In genomic region chr3:5331567-5332269, GRCh38 we compare ENCODE assay signal across 24 cellular contexts.
"Had no signal": no experiment of that assay in that cellular context is flagged by ENCODE, and none has a peak within 500 bp of the region (broad histone marks: within the 10 kb centered on the region; RNA-seq: fewer than 3 reads in every experiment).

No MANE protein-coding gene starts in this region.

- FAIRE-seq: endometrium had no signal

- H2AFZ ChIP-seq: parathyroid adenoma had no signal

- H3K27ac ChIP-seq: coronary artery, esophagus squamous epithelium, heart right ventricle, lower lobe of right lung, neutrophil, parathyroid adenoma, prostate gland, right atrium auricular region, sigmoid colon, thyroid gland had no signal

- H3K9me3 ChIP-seq: esophagus squamous epithelium, heart right ventricle, lower lobe of right lung, neutrophil, prostate gland, right atrium auricular region, sigmoid colon, stomach, thyroid gland had no signal

- H3K4me1 ChIP-seq: esophagus squamous epithelium, heart right ventricle, lower lobe of right lung, parathyroid adenoma, prostate gland, right atrium auricular region, sigmoid colon, thyroid gland had no signal

- H3K79me2 ChIP-seq: parathyroid adenoma had no signal

- H3K9ac ChIP-seq: parathyroid adenoma had no signal

- H3K27me3 ChIP-seq: esophagus squamous epithelium, neutrophil, right atrium auricular region, sigmoid colon, stomach, thyroid gland had no signal

- H3K36me3 ChIP-seq: esophagus squamous epithelium, heart right ventricle, lower lobe of right lung, neutrophil, prostate gland, right atrium auricular region, sigmoid colon, stomach, thyroid gland had no signal

- H3K4me3 ChIP-seq: coronary artery, esophagus squamous epithelium, heart right ventricle, lower lobe of right lung, prostate gland, right atrium auricular region, sigmoid colon, stomach, thyroid gland had no signal

- DNase-seq: dermis blood vessel endothelial cell; effector memory CD8-positive, alpha-beta T cell; erythroblast; esophagus squamous epithelium; foreskin melanocyte; glutamatergic neuron; heart right ventricle; hypothalamus; immature natural killer cell; left ventricle myocardium superior; lower lobe of right lung; naive thymus-derived CD8-positive, alpha-beta T cell; sigmoid colon; stimulated activated CD4-positive, alpha-beta T cell treated with anti-CD3 and anti-CD28 coated beads, Interleukin-2, amount 100 ng/mL, for 24 hours; stimulated activated CD4-positive, alpha-beta T cell treated with anti-CD3 and anti-CD28 coated beads, Interleukin-4, amount 100 ng/mL, for 24 hours; stimulated activated naive CD4-positive, alpha-beta T cell treated with Interleukin-2 at 50 U/mL for 16 hours; stomach; thyroid gland had no signal

- ATAC-seq: effector memory CD8-positive, alpha-beta T cell; heart right ventricle; left ventricle myocardium superior; lower lobe of right lung; naive thymus-derived CD8-positive, alpha-beta T cell had no signal
